Comparison of ENCODE assay signal across 1 cellular context in the genomic region with DNA sequence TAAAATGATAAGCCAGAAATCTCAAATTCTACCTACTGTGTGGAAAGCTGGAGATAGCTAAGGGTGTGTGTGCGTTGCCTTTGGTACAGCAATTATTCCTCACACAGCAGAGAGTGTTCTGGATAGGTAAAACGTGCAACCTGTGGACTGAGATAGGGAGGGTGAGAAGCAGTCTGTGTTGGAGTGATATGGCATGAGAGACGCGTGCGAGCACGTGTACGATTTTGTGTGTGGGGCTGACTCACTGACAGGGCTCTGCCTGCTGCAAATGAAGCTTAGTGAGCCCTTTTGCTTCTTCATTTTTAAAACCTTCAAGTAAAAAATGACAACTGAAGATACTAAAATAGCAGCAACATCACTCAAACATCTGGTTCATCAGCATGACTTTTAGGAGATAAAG.
TF ChIP-seq lines count a peak whose summit lies in the region.

No MANE protein-coding gene starts in this region.

TF ChIP-seq in GM23338, 12 proteins besides CTCF, POLR2A, EP300 and RAD21 (continued from another document):
- TF ChIP-seq, protein P1, sequence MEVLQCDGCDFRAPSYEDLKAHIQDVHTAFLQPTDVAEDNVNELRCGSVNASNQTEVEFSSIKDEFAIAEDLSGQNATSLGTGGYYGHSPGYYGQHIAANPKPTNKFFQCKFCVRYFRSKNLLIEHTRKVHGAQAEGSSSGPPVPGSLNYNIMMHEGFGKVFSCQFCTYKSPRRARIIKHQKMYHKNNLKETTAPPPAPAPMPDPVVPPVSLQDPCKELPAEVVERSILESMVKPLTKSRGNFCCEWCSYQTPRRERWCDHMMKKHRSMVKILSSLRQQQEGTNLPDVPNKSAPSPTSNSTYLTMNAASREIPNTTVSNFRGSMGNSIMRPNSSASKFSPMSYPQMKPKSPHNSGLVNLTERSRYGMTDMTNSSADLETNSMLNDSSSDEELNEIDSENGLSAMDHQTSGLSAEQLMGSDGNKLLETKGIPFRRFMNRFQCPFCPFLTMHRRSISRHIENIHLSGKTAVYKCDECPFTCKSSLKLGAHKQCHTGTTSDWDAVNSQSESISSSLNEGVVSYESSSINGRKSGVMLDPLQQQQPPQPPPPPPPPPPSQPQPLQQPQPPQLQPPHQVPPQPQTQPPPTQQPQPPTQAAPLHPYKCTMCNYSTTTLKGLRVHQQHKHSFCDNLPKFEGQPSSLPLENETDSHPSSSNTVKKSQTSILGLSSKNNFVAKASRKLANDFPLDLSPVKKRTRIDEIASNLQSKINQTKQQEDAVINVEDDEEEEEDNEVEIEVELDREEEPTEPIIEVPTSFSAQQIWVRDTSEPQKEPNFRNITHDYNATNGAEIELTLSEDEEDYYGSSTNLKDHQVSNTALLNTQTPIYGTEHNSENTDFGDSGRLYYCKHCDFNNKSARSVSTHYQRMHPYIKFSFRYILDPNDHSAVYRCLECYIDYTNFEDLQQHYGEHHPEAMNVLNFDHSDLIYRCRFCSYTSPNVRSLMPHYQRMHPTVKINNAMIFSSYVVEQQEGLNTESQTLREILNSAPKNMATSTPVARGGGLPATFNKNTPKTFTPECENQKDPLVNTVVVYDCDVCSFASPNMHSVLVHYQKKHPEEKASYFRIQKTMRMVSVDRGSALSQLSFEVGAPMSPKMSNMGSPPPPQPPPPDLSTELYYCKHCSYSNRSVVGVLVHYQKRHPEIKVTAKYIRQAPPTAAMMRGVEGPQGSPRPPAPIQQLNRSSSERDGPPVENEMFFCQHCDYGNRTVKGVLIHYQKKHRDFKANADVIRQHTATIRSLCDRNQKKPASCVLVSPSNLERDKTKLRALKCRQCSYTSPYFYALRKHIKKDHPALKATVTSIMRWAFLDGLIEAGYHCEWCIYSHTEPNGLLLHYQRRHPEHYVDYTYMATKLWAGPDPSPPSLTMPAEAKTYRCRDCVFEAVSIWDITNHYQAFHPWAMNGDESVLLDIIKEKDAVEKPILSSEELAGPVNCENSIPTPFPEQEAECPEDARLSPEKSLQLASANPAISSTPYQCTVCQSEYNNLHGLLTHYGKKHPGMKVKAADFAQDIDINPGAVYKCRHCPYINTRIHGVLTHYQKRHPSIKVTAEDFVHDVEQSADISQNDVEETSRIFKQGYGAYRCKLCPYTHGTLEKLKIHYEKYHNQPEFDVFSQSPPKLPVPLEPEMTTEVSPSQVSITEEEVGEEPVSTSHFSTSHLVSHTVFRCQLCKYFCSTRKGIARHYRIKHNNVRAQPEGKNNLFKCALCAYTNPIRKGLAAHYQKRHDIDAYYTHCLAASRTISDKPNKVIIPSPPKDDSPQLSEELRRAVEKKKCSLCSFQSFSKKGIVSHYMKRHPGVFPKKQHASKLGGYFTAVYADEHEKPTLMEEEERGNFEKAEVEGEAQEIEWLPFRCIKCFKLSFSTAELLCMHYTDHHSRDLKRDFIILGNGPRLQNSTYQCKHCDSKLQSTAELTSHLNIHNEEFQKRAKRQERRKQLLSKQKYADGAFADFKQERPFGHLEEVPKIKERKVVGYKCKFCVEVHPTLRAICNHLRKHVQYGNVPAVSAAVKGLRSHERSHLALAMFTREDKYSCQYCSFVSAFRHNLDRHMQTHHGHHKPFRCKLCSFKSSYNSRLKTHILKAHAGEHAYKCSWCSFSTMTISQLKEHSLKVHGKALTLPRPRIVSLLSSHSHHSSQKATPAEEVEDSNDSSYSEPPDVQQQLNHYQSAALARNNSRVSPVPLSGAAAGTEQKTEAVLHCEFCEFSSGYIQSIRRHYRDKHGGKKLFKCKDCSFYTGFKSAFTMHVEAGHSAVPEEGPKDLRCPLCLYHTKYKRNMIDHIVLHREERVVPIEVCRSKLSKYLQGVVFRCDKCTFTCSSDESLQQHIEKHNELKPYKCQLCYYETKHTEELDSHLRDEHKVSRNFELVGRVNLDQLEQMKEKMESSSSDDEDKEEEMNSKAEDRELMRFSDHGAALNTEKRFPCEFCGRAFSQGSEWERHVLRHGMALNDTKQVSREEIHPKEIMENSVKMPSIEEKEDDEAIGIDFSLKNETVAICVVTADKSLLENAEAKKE (CRISPR knock-in tag; IDR thresholded peaks at IDR 0.05), result no peak
- TF ChIP-seq, protein P2, sequence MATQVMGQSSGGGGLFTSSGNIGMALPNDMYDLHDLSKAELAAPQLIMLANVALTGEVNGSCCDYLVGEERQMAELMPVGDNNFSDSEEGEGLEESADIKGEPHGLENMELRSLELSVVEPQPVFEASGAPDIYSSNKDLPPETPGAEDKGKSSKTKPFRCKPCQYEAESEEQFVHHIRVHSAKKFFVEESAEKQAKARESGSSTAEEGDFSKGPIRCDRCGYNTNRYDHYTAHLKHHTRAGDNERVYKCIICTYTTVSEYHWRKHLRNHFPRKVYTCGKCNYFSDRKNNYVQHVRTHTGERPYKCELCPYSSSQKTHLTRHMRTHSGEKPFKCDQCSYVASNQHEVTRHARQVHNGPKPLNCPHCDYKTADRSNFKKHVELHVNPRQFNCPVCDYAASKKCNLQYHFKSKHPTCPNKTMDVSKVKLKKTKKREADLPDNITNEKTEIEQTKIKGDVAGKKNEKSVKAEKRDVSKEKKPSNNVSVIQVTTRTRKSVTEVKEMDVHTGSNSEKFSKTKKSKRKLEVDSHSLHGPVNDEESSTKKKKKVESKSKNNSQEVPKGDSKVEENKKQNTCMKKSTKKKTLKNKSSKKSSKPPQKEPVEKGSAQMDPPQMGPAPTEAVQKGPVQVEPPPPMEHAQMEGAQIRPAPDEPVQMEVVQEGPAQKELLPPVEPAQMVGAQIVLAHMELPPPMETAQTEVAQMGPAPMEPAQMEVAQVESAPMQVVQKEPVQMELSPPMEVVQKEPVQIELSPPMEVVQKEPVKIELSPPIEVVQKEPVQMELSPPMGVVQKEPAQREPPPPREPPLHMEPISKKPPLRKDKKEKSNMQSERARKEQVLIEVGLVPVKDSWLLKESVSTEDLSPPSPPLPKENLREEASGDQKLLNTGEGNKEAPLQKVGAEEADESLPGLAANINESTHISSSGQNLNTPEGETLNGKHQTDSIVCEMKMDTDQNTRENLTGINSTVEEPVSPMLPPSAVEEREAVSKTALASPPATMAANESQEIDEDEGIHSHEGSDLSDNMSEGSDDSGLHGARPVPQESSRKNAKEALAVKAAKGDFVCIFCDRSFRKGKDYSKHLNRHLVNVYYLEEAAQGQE (IDR thresholded peaks at IDR 0.05; ENCODE audit: unreplicated experiment), result no peak
